Comparison of ENCODE assay signal across 26 cellular contexts in the genomic region with DNA sequence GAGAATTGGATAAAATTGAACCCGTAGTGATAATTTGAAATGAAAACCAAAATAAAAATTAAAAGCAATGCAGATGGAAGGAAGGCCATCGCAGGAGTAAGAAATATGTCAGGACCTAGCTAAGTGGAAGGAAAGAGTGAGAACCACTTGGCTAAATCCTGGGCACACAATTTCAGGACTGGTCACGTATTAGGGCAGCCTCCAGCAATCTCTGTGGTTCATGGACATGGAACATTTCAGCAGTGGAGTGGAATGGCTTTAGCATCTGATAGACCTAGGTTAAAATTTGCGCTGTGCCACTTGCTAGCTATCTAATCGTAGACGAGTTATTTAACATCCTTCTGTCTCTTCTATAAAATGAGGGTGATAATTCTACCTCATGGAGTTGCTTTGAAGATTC.
"Had no signal": no experiment of that assay in that cellular context is flagged by ENCODE, and none has a peak within 500 bp of the region (broad histone marks: within the 10 kb centered on the region; RNA-seq: fewer than 3 reads in every experiment).

No MANE protein-coding gene starts in this region.

- FAIRE-seq: endometrium, islet of Langerhans, keratinocyte had no signal

- DNase-seq: cortex of kidney; effector CD8-positive, alpha-beta T cell; effector memory CD8-positive, alpha-beta T cell; endodermal cell; erythroblast; esophagus squamous epithelium; foreskin fibroblast; foreskin melanocyte; gastrocnemius medialis; glutamatergic neuron; head of caudate nucleus; heart right ventricle; hippocampal formation; left cardiac atrium; left lung; left ventricle myocardium superior; lower lobe of right lung; mesenchymal stem cell; mucosa of descending colon; naive B cell; naive thymus-derived CD8-positive, alpha-beta T cell had no signal

- H3K27ac ChIP-seq: epithelial cell of prostate, esophagus squamous epithelium, gastrocnemius medialis, heart right ventricle, left lung, lower lobe of right lung had no signal

- ATAC-seq: effector memory CD8-positive, alpha-beta T cell; esophagus mucosa; gastrocnemius medialis; heart right ventricle; left cardiac atrium; left lung; left ventricle myocardium superior; lower lobe of right lung; mucosa of descending colon; naive thymus-derived CD8-positive, alpha-beta T cell had no signal
